In the genomic region with DNA sequence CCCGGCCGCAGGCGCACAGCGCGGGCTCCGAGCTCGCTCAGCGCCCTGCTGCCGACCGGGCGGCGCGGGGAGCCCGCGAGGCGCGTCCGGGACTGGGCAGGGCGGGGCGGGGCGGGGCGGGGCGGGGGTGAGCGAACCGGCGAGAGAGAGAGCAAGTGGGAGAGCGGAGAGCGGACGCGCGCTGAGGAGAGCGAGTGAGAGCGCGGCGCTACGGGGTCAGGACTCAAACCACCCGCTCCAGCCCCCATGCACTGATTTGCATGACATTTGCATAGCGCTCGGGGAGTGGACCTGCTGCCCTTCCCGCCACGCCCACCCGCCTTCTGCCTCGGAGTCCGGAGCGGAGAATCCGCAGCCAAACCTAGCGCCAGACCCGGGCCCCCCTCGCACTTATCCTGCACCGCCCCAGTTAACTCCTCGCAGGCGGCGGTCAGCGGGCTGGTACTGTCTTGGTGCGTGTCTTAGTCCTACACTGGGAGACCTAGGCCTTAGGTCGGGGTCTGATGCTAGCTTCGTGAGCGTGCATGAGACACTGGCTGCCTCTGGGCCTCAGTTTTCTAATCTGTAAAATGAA, we compare ENCODE assay signal across 9 cellular contexts. TPM values are rescaled to one million over a fixed set of nuclear protein-coding genes. Genes with fewer than 3 reads are reported as not detected.
DNase-seq lines count a peak whose midpoint lies in the region; ATAC-seq and TF ChIP-seq lines count a peak whose summit lies in the region.
"Had no signal": no experiment of that assay in that cellular context is flagged by ENCODE, and none has a peak within 500 bp of the region (broad histone marks: within the 10 kb centered on the region; RNA-seq: fewer than 3 reads in every experiment).

A gene with protein sequence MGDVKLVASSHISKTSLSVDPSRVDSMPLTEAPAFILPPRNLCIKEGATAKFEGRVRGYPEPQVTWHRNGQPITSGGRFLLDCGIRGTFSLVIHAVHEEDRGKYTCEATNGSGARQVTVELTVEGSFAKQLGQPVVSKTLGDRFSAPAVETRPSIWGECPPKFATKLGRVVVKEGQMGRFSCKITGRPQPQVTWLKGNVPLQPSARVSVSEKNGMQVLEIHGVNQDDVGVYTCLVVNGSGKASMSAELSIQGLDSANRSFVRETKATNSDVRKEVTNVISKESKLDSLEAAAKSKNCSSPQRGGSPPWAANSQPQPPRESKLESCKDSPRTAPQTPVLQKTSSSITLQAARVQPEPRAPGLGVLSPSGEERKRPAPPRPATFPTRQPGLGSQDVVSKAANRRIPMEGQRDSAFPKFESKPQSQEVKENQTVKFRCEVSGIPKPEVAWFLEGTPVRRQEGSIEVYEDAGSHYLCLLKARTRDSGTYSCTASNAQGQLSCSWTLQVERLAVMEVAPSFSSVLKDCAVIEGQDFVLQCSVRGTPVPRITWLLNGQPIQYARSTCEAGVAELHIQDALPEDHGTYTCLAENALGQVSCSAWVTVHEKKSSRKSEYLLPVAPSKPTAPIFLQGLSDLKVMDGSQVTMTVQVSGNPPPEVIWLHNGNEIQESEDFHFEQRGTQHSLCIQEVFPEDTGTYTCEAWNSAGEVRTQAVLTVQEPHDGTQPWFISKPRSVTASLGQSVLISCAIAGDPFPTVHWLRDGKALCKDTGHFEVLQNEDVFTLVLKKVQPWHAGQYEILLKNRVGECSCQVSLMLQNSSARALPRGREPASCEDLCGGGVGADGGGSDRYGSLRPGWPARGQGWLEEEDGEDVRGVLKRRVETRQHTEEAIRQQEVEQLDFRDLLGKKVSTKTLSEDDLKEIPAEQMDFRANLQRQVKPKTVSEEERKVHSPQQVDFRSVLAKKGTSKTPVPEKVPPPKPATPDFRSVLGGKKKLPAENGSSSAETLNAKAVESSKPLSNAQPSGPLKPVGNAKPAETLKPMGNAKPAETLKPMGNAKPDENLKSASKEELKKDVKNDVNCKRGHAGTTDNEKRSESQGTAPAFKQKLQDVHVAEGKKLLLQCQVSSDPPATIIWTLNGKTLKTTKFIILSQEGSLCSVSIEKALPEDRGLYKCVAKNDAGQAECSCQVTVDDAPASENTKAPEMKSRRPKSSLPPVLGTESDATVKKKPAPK (N-terminal part only) (minus strand): TSS at position 75 of the 574 bp plus-strand sequence. CDS start 90,491 bp downstream, outside the sequence.

- H3K4me1 ChIP-seq in naive thymus-derived CD4-positive, alpha-beta T cell (ENCODE audit: control insufficient read depth in 2 of 2, insufficient read depth in 2 of 2, low read length in 2 of 2), result no peaks in the 10 kb centered on the region
- peaks cover 5 to 6% of the 10 kb centered on the region in 2 donors for H3K4me1 ChIP-seq in thyroid gland

- H3K9me3 ChIP-seq in naive thymus-derived CD4-positive, alpha-beta T cell (ENCODE audit: control insufficient read depth in 2 of 3, low read length in 3 of 3), result no peaks in the 10 kb centered on the region
- H3K9me3 ChIP-seq in thyroid gland, result no peaks in the 10 kb centered on the region
- H3K9me3 ChIP-seq: neutrophil had no signal

- no peaks in the 10 kb centered on the region for H3K36me3 ChIP-seq in naive thymus-derived CD4-positive, alpha-beta T cell (ENCODE audit: control insufficient read depth in 2 of 3, insufficient read depth in 3 of 3, low read length in 3 of 3)
- no peaks in the 10 kb centered on the region for H3K36me3 ChIP-seq in thyroid gland
- H3K36me3 ChIP-seq: neutrophil had no signal

- H3K27me3 ChIP-seq in naive thymus-derived CD4-positive, alpha-beta T cell (ENCODE audit: control insufficient read depth in 2 of 2, insufficient read depth in 2 of 2, low read length in 2 of 2), result no peaks in the 10 kb centered on the region
- no peaks in the 10 kb centered on the region for H3K27me3 ChIP-seq in thyroid gland

- H3K9me3 Mint-ChIP-seq in activated CD4-positive, alpha-beta memory T cell treated with anti-CD3 and anti-CD28 coated beads, Interleukin-2, amount 10 ng/mL, durations not matched to agents 7 days and 5 days, result no peaks in the 10 kb centered on the region
- peaks cover 0 to 13% (median 0%) of the 10 kb centered on the region in 11 donors for H3K9me3 Mint-ChIP-seq in naive thymus-derived CD4-positive, alpha-beta T cell

- TF ChIP-seq CTCF in fibroblast of the aortic adventitia (IDR thresholded peaks at IDR 0.05; ENCODE audit: insufficient read depth, low read length) (no peak), thyroid gland (IDR thresholded peaks at IDR 0.05) (no peak)

- H3K4me3 Mint-ChIP-seq in activated CD4-positive, alpha-beta memory T cell treated with anti-CD3 and anti-CD28 coated beads, Interleukin-2, amount 10 ng/mL, durations not matched to agents 7 days and 5 days, result peak within 1 kb of the TSS; percentile 68
- peak within 1 kb of the TSS; percentile 3 to 83 (median 66) for H3K4me3 Mint-ChIP-seq in naive thymus-derived CD4-positive, alpha-beta T cell

- intact Hi-C loops in naive thymus-derived CD4-positive, alpha-beta T cell (cut with micrococcal nuclease), result loop anchor here in 1 of 2 donors (2.0 kb wide), 1 partner anchor 76 kb away; a partner anchor contains a TSS
- intact Hi-C loops in thyroid gland (cut with DNase I), result no loop called here

- CTCF ChIA-PET in activated CD4-positive, alpha-beta memory T cell treated with anti-CD3 and anti-CD28 coated beads, Interleukin-2, amount 10 ng/mL, durations not matched to agents 7 days and 5 days (lab: Charles Lee), result no interaction called here
- CTCF ChIA-PET in naive thymus-derived CD4-positive, alpha-beta T cell (lab: Charles Lee), result no interaction called here

- POLR2A ChIA-PET in activated CD4-positive, alpha-beta memory T cell treated with anti-CD3 and anti-CD28 coated beads, Interleukin-2, amount 10 ng/mL, durations not matched to agents 7 days and 5 days (lab: Charles Lee), result no interaction called here
- POLR2A ChIA-PET in naive thymus-derived CD4-positive, alpha-beta T cell (lab: Charles Lee), result no interaction called here

- H3K27ac Mint-ChIP-seq in activated CD4-positive, alpha-beta memory T cell treated with anti-CD3 and anti-CD28 coated beads, Interleukin-2, amount 10 ng/mL, durations not matched to agents 7 days and 5 days, result no peak within 1 kb of the TSS
- H3K27ac Mint-ChIP-seq in naive thymus-derived CD4-positive, alpha-beta T cell, result no peak within 1 kb of the TSS

- no peak within 1 kb of the TSS for H3K27ac ChIP-seq in naive thymus-derived CD4-positive, alpha-beta T cell (ENCODE audit: low read depth, low read length)
- no peak within 1 kb of the TSS for H3K27ac ChIP-seq in thyroid gland
- H3K27ac ChIP-seq: neutrophil had no signal

- no peak for TF ChIP-seq POLR2A in thyroid gland (IDR thresholded peaks at IDR 0.05)

- H3K36me3 Mint-ChIP-seq in activated CD4-positive, alpha-beta memory T cell treated with anti-CD3 and anti-CD28 coated beads, Interleukin-2, amount 10 ng/mL, durations not matched to agents 7 days and 5 days (ENCODE audit: low read depth), result peaks cover 2% of the 10 kb centered on the region
- no peaks in the 10 kb centered on the region for H3K36me3 Mint-ChIP-seq in naive thymus-derived CD4-positive, alpha-beta T cell

- peaks cover 53% of the 10 kb centered on the region for H3K27me3 Mint-ChIP-seq in activated CD4-positive, alpha-beta memory T cell treated with anti-CD3 and anti-CD28 coated beads, Interleukin-2, amount 10 ng/mL, durations not matched to agents 7 days and 5 days
- peaks cover 55 to 62% (median 58%) of the 10 kb centered on the region in 5 donors for H3K27me3 Mint-ChIP-seq in naive thymus-derived CD4-positive, alpha-beta T cell

- peak within 1 kb of the TSS; percentile 68 for H3K4me3 ChIP-seq in fibroblast of the aortic adventitia (ENCODE audit: low read depth, low read length)
- H3K4me3 ChIP-seq in naive thymus-derived CD4-positive, alpha-beta T cell (ENCODE audit: low read length), result no peak within 1 kb of the TSS
- H3K4me3 ChIP-seq in thyroid gland (replicated peaks in 1 of 3), result peak within 1 kb of the TSS in 1 of 3 donors; percentile 23

- peak; percentile 79 for ATAC-seq in HG02798 (IDR thresholded peaks at IDR 0.05; ENCODE audit: poor library complexity, unreplicated experiment)
- peak; percentile 66 for ATAC-seq in naive thymus-derived CD4-positive, alpha-beta T cell

- peak; percentile 66 for DNase-seq in NCI-H1436 (lab: John Stamatoyannopoulos, UW)
- no peak for DNase-seq in NCI-H1436 treated with DMSO at 0.1 percent for 48 hours (lab: John Stamatoyannopoulos, UW)
- peak; percentile 87 for DNase-seq in NCI-H2171 treated with DMSO at 0.1 percent for 48 hours (lab: John Stamatoyannopoulos, UW)
- peak; percentile 73 for DNase-seq in activated CD4-positive, alpha-beta memory T cell treated with anti-CD3 and anti-CD28 coated beads, Interleukin-2, amount 10 ng/mL, durations not matched to agents 7 days and 5 days
- DNase-seq in fibroblast of the aortic adventitia (ENCODE audit: low read depth), result peak; percentile 82
- peak in 1 of 9 donors; percentile 55 for DNase-seq in naive thymus-derived CD4-positive, alpha-beta T cell
- DNase-seq in thyroid gland, result peak; percentile 66 to 74

- 9 to 20% methylated on average over 1 to 10 of the region's 58 CpGs for WGBS in thyroid gland, 2 donors

- peaks cover 22% of the 10 kb centered on the region for H3K4me1 Mint-ChIP-seq in activated CD4-positive, alpha-beta memory T cell treated with anti-CD3 and anti-CD28 coated beads, Interleukin-2, amount 10 ng/mL, durations not matched to agents 7 days and 5 days
- peaks cover 5 to 18% (median 14%) of the 10 kb centered on the region in 7 donors for H3K4me1 Mint-ChIP-seq in naive thymus-derived CD4-positive, alpha-beta T cell

RNA-seq across cellular contexts. Expression of the gene that starts here (rescaled TPM):
- total RNA-seq in activated CD4-positive, alpha-beta memory T cell treated with anti-CD3 and anti-CD28 coated beads, Interleukin-2, amount 10 ng/mL, durations not matched to agents 7 days and 5 days, result under 1 TPM; 0.50 to 0.68 TPM
- total RNA-seq in fibroblast of the aortic adventitia (ENCODE audit: low replicate concordance) (73.8 and 74.7 TPM in 2 replicates), thyroid gland (10 to 100 TPM; 28.9 to 51.2 (median 37.4) TPM)
- 1 to 10 TPM in 1 of 5 experiments, under 1 TPM in 2, not detected in 2; 0.07 to 2.3 (median 0.35) TPM for total RNA-seq in naive thymus-derived CD4-positive, alpha-beta T cell
- polyA plus RNA-seq in naive thymus-derived CD4-positive, alpha-beta T cell, result under 1 TPM; 0.17 to 0.28 TPM

Comparison
In these comparisons a context has a peak if more than half of its experiments do, and no peak if none do; other contexts are left out.
1. RNA of the gene that starts here (total RNA-seq): 73.8 to 74.7 TPM in fibroblast of the aortic adventitia and 28.9 to 51.2 TPM in thyroid gland; 0.50 to 0.68 TPM in activated CD4-positive, alpha-beta memory T cell treated with anti-CD3 and anti-CD28 coated beads, Interleukin-2, amount 10 ng/mL, durations not matched to agents 7 days and 5 days and 0.07 to 2.3 TPM in naive thymus-derived CD4-positive, alpha-beta T cell; every median in the first group is over 4 times any median in the second.
2. Peak in DNase-seq in activated CD4-positive, alpha-beta memory T cell treated with anti-CD3 and anti-CD28 coated beads, Interleukin-2, amount 10 ng/mL, durations not matched to agents 7 days and 5 days; RNA of the gene not detected or under 1 TPM.